Comparison of ENCODE assay signal across 1 cellular context in genomic region chr3:149701977-149702350, GRCh38.
TF ChIP-seq lines count a peak whose summit lies in the region.

No MANE protein-coding gene starts in this region.

TF ChIP-seq in K562, 482 proteins besides CTCF, POLR2A, EP300 and RAD21 (continued from another document):
- TF ChIP-seq ZNF395 (CRISPR knock-in tag; IDR thresholded peaks at IDR 0.05): no peak
- TF ChIP-seq, protein P1, sequence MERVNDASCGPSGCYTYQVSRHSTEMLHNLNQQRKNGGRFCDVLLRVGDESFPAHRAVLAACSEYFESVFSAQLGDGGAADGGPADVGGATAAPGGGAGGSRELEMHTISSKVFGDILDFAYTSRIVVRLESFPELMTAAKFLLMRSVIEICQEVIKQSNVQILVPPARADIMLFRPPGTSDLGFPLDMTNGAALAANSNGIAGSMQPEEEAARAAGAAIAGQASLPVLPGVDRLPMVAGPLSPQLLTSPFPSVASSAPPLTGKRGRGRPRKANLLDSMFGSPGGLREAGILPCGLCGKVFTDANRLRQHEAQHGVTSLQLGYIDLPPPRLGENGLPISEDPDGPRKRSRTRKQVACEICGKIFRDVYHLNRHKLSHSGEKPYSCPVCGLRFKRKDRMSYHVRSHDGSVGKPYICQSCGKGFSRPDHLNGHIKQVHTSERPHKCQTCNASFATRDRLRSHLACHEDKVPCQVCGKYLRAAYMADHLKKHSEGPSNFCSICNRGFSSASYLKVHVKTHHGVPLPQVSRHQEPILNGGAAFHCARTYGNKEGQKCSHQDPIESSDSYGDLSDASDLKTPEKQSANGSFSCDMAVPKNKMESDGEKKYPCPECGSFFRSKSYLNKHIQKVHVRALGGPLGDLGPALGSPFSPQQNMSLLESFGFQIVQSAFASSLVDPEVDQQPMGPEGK (CRISPR knock-in tag; IDR thresholded peaks at IDR 0.05; ENCODE audit: borderline replicate concordance): no peak
- TF ChIP-seq HNRNPUL1 (IDR thresholded peaks at IDR 0.05; ENCODE audit: low read length): no peak
- no peak for TF ChIP-seq OTX1 (CRISPR knock-in tag; IDR thresholded peaks at IDR 0.05)
- no peak for TF ChIP-seq PHTF2 (CRISPR knock-in tag; IDR thresholded peaks at IDR 0.05)
- TF ChIP-seq POU5F1 (IDR thresholded peaks at IDR 0.05; ENCODE audit: borderline replicate concordance, low read depth, low read length, partially characterized antibody): no peak
- TF ChIP-seq NCOA1 (IDR thresholded peaks at IDR 0.05; ENCODE audit: low read depth): no peak
